18 cellular contexts compared by ENCODE assay signal in the genomic region with DNA sequence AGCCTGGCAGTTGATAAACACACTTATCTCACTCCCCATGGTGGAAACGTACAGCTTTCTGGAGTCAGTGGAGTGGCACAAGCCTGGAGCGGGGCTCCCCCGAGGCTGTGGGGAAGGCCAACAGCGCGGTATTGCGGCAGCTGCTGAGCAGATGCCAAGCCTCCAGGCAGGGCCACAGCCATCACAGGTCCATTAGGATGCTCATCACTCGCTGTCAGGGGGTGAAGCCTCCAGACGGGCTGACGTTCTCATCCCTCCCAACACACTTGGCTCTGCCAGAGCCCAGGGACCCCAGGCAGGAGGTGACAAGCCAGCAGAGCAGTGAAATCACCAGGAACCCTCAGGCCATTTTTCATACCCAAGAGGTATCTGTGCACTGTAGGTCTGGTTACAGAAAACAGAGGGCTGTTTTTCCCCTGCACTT.
A peak's percentile ranks its signal among the peaks of the same experiment; 100 is the strongest.
DNase-seq lines count a peak whose midpoint lies in the region; ATAC-seq and TF ChIP-seq lines count a peak whose summit lies in the region.
"Had no signal": no experiment of that assay in that cellular context is flagged by ENCODE, and none has a peak within 500 bp of the region (broad histone marks: within the 10 kb centered on the region; RNA-seq: fewer than 3 reads in every experiment).

No MANE protein-coding gene starts in this region.

- H3K36me3 ChIP-seq in breast epithelium = no peaks in the 10 kb centered on the region
- H3K36me3 ChIP-seq: BLaER1, esophagus squamous epithelium had no signal

- ATAC-seq in left ventricle myocardium superior (peak; percentile 34), sciatic nerve (peak; percentile 55)
- ATAC-seq: natural killer cell treated with Interleukin-12 subunit alpha and Interleukin-12 subunit beta and Interleukin-15 and Interleukin-18, amount 100 ng/mL, for 72 hours; psoas muscle had no signal

- no peak for TF ChIP-seq CTCF in breast epithelium (IDR thresholded peaks at IDR 0.05)

- H3K27ac ChIP-seq in breast epithelium = no peak overlapping the region
- H3K27ac ChIP-seq: BLaER1, esophagus squamous epithelium, psoas muscle had no signal

- intact Hi-C loops in left ventricle myocardium superior (cut with micrococcal nuclease) (no loop called here), sciatic nerve (cut with DNase I) (no loop called here), breast epithelium (cut with DNase I; ENCODE audit: low total_unique reads) (no loop called here)

- H3K9me3 ChIP-seq in breast epithelium = peaks cover 0 to 8% of the 10 kb centered on the region in 2 donors
- H3K9me3 ChIP-seq: esophagus squamous epithelium had no signal

- H3K27me3 ChIP-seq in breast epithelium = no peaks in the 10 kb centered on the region
- H3K27me3 ChIP-seq: BLaER1, esophagus squamous epithelium had no signal

- no peak overlapping the region for H3K4me3 ChIP-seq in breast epithelium
- H3K4me3 ChIP-seq: BLaER1, esophagus squamous epithelium, psoas muscle had no signal

- TF ChIP-seq POLR2A in breast epithelium (IDR thresholded peaks at IDR 0.05) = no peak

- H3K4me1 ChIP-seq in breast epithelium = no peaks in the 10 kb centered on the region
- H3K4me1 ChIP-seq: BLaER1, esophagus squamous epithelium, psoas muscle had no signal

- DNase-seq in NCI-H1417 (lab: John Stamatoyannopoulos, UW) (peak in 2 of 3 experiments; percentile 13 to 56), NCI-H1417 treated with DMSO at 0.1 percent for 48 hours (lab: John Stamatoyannopoulos, UW) (no peak), SK-N-DZ (ENCODE audit: low spot score) (peak; percentile 49), left ventricle myocardium superior (peak; percentile 35), sciatic nerve (ENCODE audit: low spot score) (no peak), amniotic stem cell (lab: John Stamatoyannopoulos, UW) (no peak), breast epithelium (ENCODE audit: low spot score in 2 of 2) (no peak), NCI-H2107 treated with DMSO at 0.1 percent for 48 hours (lab: John Stamatoyannopoulos, UW; ENCODE audit: unreplicated experiment) (no peak)
- DNase-seq: 8988T; effector CD4-positive, alpha-beta T cell; esophagus squamous epithelium; KG1; mammary epithelial cell; MV-4-11; psoas muscle; stimulated activated CD4-positive, alpha-beta T cell treated with anti-CD3 and anti-CD28 coated beads, Interleukin-12 subunit alpha, Interleukin-12 subunit beta, amount 100 ng/mL, for 4 hours had no signal

Comparison
In these comparisons a context has a peak if more than half of its experiments do, and no peak if none do; other contexts are left out.
1. DNase-seq: peak in NCI-H1417 (2 of 3), SK-N-DZ (single experiment) and left ventricle myocardium superior (single experiment); none in NCI-H1417 treated with DMSO at 0.1 percent for 48 hours (single experiment), sciatic nerve (single experiment), amniotic stem cell (single experiment), breast epithelium (0 of 2) and NCI-H2107 treated with DMSO at 0.1 percent for 48 hours (single experiment).